19 cellular contexts compared by ENCODE assay signal in the genomic region with DNA sequence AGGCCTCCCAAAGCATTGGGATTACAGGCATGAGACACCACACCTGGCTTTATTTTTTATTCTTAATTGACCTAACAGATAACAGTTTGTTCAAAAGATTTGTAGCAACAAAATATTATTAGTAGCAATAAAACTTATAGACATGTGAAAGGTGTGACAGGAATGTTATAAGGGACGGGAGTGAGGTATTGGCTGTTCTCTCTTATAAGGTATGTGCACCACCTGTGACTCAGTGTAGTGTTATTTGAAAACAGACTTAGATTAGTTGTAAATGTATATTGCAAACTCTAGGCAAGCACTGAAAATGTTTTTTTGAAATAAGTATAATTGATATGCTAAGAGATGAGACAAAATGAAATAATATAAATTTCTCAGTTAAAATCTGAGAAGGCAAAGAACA. TPM values are rescaled to one million over a fixed set of nuclear protein-coding genes. Genes with fewer than 3 reads are reported as not detected.
DNase-seq lines count a peak whose midpoint lies in the region; ATAC-seq and TF ChIP-seq lines count a peak whose summit lies in the region.
"Had no signal": no experiment of that assay in that cellular context is flagged by ENCODE, and none has a peak within 500 bp of the region (broad histone marks: within the 10 kb centered on the region; RNA-seq: fewer than 3 reads in every experiment).

No MANE protein-coding gene starts in this region.

- peak overlapping the region; percentile 28 to 74 for H3K27ac Mint-ChIP-seq in effector memory CD8-positive, alpha-beta T cell
- H3K27ac Mint-ChIP-seq in stimulated activated effector memory CD8-positive, alpha-beta T cell treated with anti-CD3 and anti-CD28 coated beads, Interleukin-12 subunit alpha, Interleukin-12 subunit beta, amount 100 ng/mL, for 72 hours, result peak overlapping the region; percentile 13
- no peak overlapping the region for H3K27ac Mint-ChIP-seq in activated CD8-positive, alpha-beta T cell treated with anti-CD3 and anti-CD28 coated beads for 36 hours
- H3K27ac Mint-ChIP-seq: B cell had no signal

- peaks cover 27 to 37% of the 10 kb centered on the region in 2 donors for H3K4me1 Mint-ChIP-seq in effector memory CD8-positive, alpha-beta T cell (ENCODE audit: low read depth in 2 of 2)
- H3K4me1 Mint-ChIP-seq in stimulated activated effector memory CD8-positive, alpha-beta T cell treated with anti-CD3 and anti-CD28 coated beads, Interleukin-12 subunit alpha, Interleukin-12 subunit beta, amount 100 ng/mL, for 72 hours, result peaks cover 27% of the 10 kb centered on the region
- H3K4me1 Mint-ChIP-seq in activated CD8-positive, alpha-beta T cell treated with anti-CD3 and anti-CD28 coated beads for 36 hours (ENCODE audit: low read depth), result peaks cover 21% of the 10 kb centered on the region
- H3K4me1 Mint-ChIP-seq: B cell had no signal

- DNase-seq in RWPE1 (ENCODE audit: low spot score), result peak; percentile 47
- no peak for DNase-seq in effector memory CD8-positive, alpha-beta T cell
- DNase-seq in stimulated activated effector memory CD8-positive, alpha-beta T cell treated with anti-CD3 and anti-CD28 coated beads, Interleukin-12 subunit alpha, Interleukin-12 subunit beta, amount 100 ng/mL, for 72 hours (ENCODE audit: low spot score in 2 of 2), result no peak
- no peak for DNase-seq in activated CD8-positive, alpha-beta T cell treated with anti-CD3 and anti-CD28 coated beads for 36 hours
- DNase-seq: C1 segment of cervical spinal cord; CD4-positive, CD25-positive, alpha-beta regulatory T cell; CD8-positive, alpha-beta memory T cell; COR-L47; DMS 273 treated with DMSO at 0.1 percent for 48 hours; DMS53; DND-41; EL; GM23248; IMR-90 had no signal

- no peaks in the 10 kb centered on the region for H3K9me3 Mint-ChIP-seq in effector memory CD8-positive, alpha-beta T cell
- H3K9me3 Mint-ChIP-seq in stimulated activated effector memory CD8-positive, alpha-beta T cell treated with anti-CD3 and anti-CD28 coated beads, Interleukin-12 subunit alpha, Interleukin-12 subunit beta, amount 100 ng/mL, for 72 hours, result no peaks in the 10 kb centered on the region
- H3K9me3 Mint-ChIP-seq in activated CD8-positive, alpha-beta T cell treated with anti-CD3 and anti-CD28 coated beads for 36 hours, result peaks cover 1% of the 10 kb centered on the region
- H3K9me3 Mint-ChIP-seq: CD8-positive, alpha-beta memory T cell had no signal

- H3K4me3 Mint-ChIP-seq in effector memory CD8-positive, alpha-beta T cell, result no peak overlapping the region
- H3K4me3 Mint-ChIP-seq in stimulated activated effector memory CD8-positive, alpha-beta T cell treated with anti-CD3 and anti-CD28 coated beads, Interleukin-12 subunit alpha, Interleukin-12 subunit beta, amount 100 ng/mL, for 72 hours, result no peak overlapping the region
- H3K4me3 Mint-ChIP-seq in activated CD8-positive, alpha-beta T cell treated with anti-CD3 and anti-CD28 coated beads for 36 hours, result no peak overlapping the region
- H3K4me3 Mint-ChIP-seq: B cell; CD4-positive, CD25-positive, alpha-beta regulatory T cell had no signal

- H3K27ac ChIP-seq in BLaER1, result no peak overlapping the region
- H3K27ac ChIP-seq in RWPE1, result no peak overlapping the region
- H3K27ac ChIP-seq: GM23248 had no signal

- no peak overlapping the region for H3K9ac ChIP-seq in BLaER1
- H3K9ac ChIP-seq: GM23248 had no signal

- H3K4me2 ChIP-seq in BLaER1, result 0 out of 2 replicates have a peak overlapping the region, but pooled peaks have one; percentile 8

- H3K4me1 ChIP-seq in BLaER1, result peaks cover 21% of the 10 kb centered on the region
- H3K4me1 ChIP-seq: HAP-1 had no signal

- peaks cover 6% of the 10 kb centered on the region; the same call in 1 of the 2 replicates for H3K9me3 ChIP-seq in BLaER1
- H3K9me3 ChIP-seq: HAP-1 had no signal

- no peaks in the 10 kb centered on the region for H4K20me1 ChIP-seq in BLaER1

- no peak for ATAC-seq in effector memory CD8-positive, alpha-beta T cell (replicated peaks)
- no peak for ATAC-seq in stimulated activated effector memory CD8-positive, alpha-beta T cell treated with anti-CD3 and anti-CD28 coated beads, Interleukin-12 subunit alpha, Interleukin-12 subunit beta, amount 100 ng/mL, for 72 hours
- ATAC-seq in HG03159 (IDR thresholded peaks at IDR 0.05; ENCODE audit: unreplicated experiment), result no peak
- no peak for ATAC-seq in activated CD8-positive, alpha-beta T cell treated with anti-CD3 and anti-CD28 coated beads for 36 hours

- CTCF ChIA-PET in RWPE1 (lab: Yijun Ruan, JAX), result no interaction called here
- CTCF ChIA-PET in activated CD8-positive, alpha-beta T cell treated with anti-CD3 and anti-CD28 coated beads for 36 hours (lab: Charles Lee), result interaction anchor here (1.8 to 7.5 kb wide), 4 partner anchors 10 to 390 kb away, joined by 5 to 153 read pairs (median 22); a partner anchor contains a TSS

- no peak for TF ChIP-seq CTCF in RWPE1 (conservative IDR thresholded peaks at IDR 0.05; ENCODE audit: low read depth)
- no peak for TF ChIP-seq CTCF in activated CD8-positive, alpha-beta T cell treated with anti-CD3 and anti-CD28 coated beads for 36 hours (IDR thresholded peaks at IDR 0.05)

- intact Hi-C loops in activated CD8-positive, alpha-beta T cell treated with anti-CD3 and anti-CD28 coated beads for 36 hours (cut with micrococcal nuclease), result loop anchor here (10.0 kb wide), 1 partner anchor 392 kb away; no protein-coding TSS in a partner anchor

- no peak overlapping the region for H3K4me3 ChIP-seq in BLaER1
- H3K4me3 ChIP-seq: GM23248, HAP-1 had no signal

- no peaks in the 10 kb centered on the region for H3K27me3 ChIP-seq in BLaER1

- H3K27me3 Mint-ChIP-seq in effector memory CD8-positive, alpha-beta T cell, result no peaks in the 10 kb centered on the region
- no peaks in the 10 kb centered on the region for H3K27me3 Mint-ChIP-seq in activated CD8-positive, alpha-beta T cell treated with anti-CD3 and anti-CD28 coated beads for 36 hours
- H3K27me3 Mint-ChIP-seq: CD8-positive, alpha-beta memory T cell had no signal

- no peaks in the 10 kb centered on the region for H3K36me3 ChIP-seq in BLaER1
- H3K36me3 ChIP-seq: HAP-1 had no signal

- peaks cover 45% of the 10 kb centered on the region for H3K36me3 Mint-ChIP-seq in effector memory CD8-positive, alpha-beta T cell (ENCODE audit: insufficient read depth)
- no peaks in the 10 kb centered on the region for H3K36me3 Mint-ChIP-seq in stimulated activated effector memory CD8-positive, alpha-beta T cell treated with anti-CD3 and anti-CD28 coated beads, Interleukin-12 subunit alpha, Interleukin-12 subunit beta, amount 100 ng/mL, for 72 hours
- peaks cover 2% of the 10 kb centered on the region for H3K36me3 Mint-ChIP-seq in activated CD8-positive, alpha-beta T cell treated with anti-CD3 and anti-CD28 coated beads for 36 hours (ENCODE audit: low read depth)
- H3K36me3 Mint-ChIP-seq: CD4-positive, CD25-positive, alpha-beta regulatory T cell had no signal

- POLR2A ChIA-PET in RWPE1 (lab: Yijun Ruan, JAX; ENCODE audit: low non-redundant PET), result no interaction called here
- POLR2A ChIA-PET in activated CD8-positive, alpha-beta T cell treated with anti-CD3 and anti-CD28 coated beads for 36 hours (lab: Charles Lee), result interaction anchor here (1.0 kb wide), 1 partner anchor 96 kb away, joined by 3 read pairs; no protein-coding TSS in a partner anchor

RNA-seq across cellular contexts. Expression of a gene that starts 57.8 kb away (rescaled TPM):
- total RNA-seq in activated CD8-positive, alpha-beta T cell treated with anti-CD3 and anti-CD28 coated beads for 36 hours, result 10 to 100 TPM in 1 of 2 experiments, 1 to 10 TPM in 1; 6.6 to 10.1 TPM
- total RNA-seq: A172, GM23248 had no signal
